ENCODE assay signal across 25 cellular contexts in the genomic region with DNA sequence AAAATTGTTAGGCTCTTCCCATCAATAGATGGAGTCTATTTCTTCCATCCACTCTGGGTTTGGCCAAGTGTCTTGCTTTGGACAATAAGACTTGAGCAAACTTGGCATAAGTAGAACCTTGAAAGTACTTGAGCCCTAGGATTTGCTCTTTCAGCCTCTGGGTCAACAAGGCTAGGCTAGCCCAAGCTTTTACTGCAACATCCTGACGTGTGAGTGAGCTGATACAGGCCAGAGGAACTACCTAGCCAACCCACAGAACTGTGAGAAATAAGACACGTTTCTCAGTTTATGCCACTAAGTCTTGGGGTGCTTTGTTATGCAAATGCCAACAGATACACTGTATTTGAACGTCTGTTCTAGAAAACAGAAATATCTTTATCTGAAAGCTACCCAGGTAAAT.
DNase-seq lines count a peak whose midpoint lies in the region; ATAC-seq, FAIRE-seq and TF ChIP-seq lines count a peak whose summit lies in the region.
"Had no signal": no experiment of that assay in that cellular context is flagged by ENCODE, and none has a peak within 500 bp of the region (broad histone marks: within the 10 kb centered on the region; RNA-seq: fewer than 3 reads in every experiment).

No MANE protein-coding gene starts in this region.

- H4K20me1 ChIP-seq in GM23338 (replicated peaks; ENCODE audit: insufficient read depth), result no peaks in the 10 kb centered on the region
- no peaks in the 10 kb centered on the region for H4K20me1 ChIP-seq in H1 (replicated peaks in 1 of 2; ENCODE audit: control insufficient read depth in 1 of 2, insufficient read depth in 2 of 2, low read length in 2 of 2)
- no peaks in the 10 kb centered on the region for H4K20me1 ChIP-seq in SK-N-SH (ENCODE audit: insufficient read depth)
- H4K20me1 ChIP-seq: BLaER1 treated with 17β-estradiol and CSF1 and Interleukin-3, amounts not matched to agents 10 nM and 100 nM had no signal

- H3K36me3 ChIP-seq in GM23338 (ENCODE audit: insufficient read depth) (no peaks in the 10 kb centered on the region), H1 (ENCODE audit: control insufficient read depth in 2 of 4, insufficient read depth in 4 of 4, low read length in 3 of 4) (peaks cover 0 to 3% (median 0%) of the 10 kb centered on the region in 4 experiments; a peak in 2 of 8 replicates), lower lobe of right lung (peaks cover 11% of the 10 kb centered on the region), SK-N-SH (replicated peaks in 1 of 2; ENCODE audit: control insufficient read depth in 1 of 2, insufficient read depth in 2 of 2, low read length in 1 of 2) (no peaks in the 10 kb centered on the region)
- H3K36me3 ChIP-seq: BLaER1 treated with 17β-estradiol and CSF1 and Interleukin-3, amounts not matched to agents 10 nM and 100 nM had no signal

- intact Hi-C loops in lower lobe of right lung (cut with DNase I), result no loop called here

- no peaks in the 10 kb centered on the region for H3K23me2 ChIP-seq in H1 (ENCODE audit: low read depth, low read length)

- H3K4me3 Mint-ChIP-seq in GM23338, result no peak overlapping the region
- H3K4me3 Mint-ChIP-seq: B cell; CD4-positive, alpha-beta T cell; CD8-positive, alpha-beta T cell had no signal

- CTCF ChIA-PET in H1 (lab: Charles Lee; ENCODE audit: partially characterized antibody) (interaction anchor here (0.5 to 2.0 kb wide), 2 partner anchors 17 to 162 kb away, joined by 4 to 5 read pairs; no protein-coding TSS in a partner anchor), SK-N-SH (lab: Yijun Ruan, JAX) (interaction anchor here (0.6 to 1.4 kb wide), 2 partner anchors 16 to 17 kb away, joined by 3 read pairs; no protein-coding TSS in a partner anchor)

- H4K91ac ChIP-seq in H1 (replicated peaks; ENCODE audit: insufficient read length, low read length), result no peak overlapping the region

- no peak for TF ChIP-seq CTCF in GM23338 (conservative IDR thresholded peaks at IDR 0.05; ENCODE audit: low read depth in 2 of 2)
- TF ChIP-seq CTCF in H1 (IDR thresholded peaks at IDR 0.05; ENCODE audit: control extremely low read depth in 1 of 3, insufficient read depth in 1 of 3, low read depth in 1 of 3, low read length in 3 of 3), result no peak
- TF ChIP-seq CTCF in lower lobe of right lung (IDR thresholded peaks at IDR 0.05), result no peak
- no peak for TF ChIP-seq CTCF in SK-N-SH (IDR thresholded peaks at IDR 0.05)

- no peak for TF ChIP-seq RAD21 in H1 (IDR thresholded peaks at IDR 0.05 in 1 of 2, conservative IDR thresholded peaks at IDR 0.05 in 1 of 2; ENCODE audit: low read depth in 2 of 2, low read length in 2 of 2)
- TF ChIP-seq RAD21 in SK-N-SH (IDR thresholded peaks at IDR 0.05; ENCODE audit: low read length), result no peak

- POLR2A ChIA-PET in H1 (lab: Charles Lee; ENCODE audit: partially characterized antibody), result interaction anchor here (0.6 kb wide), 1 partner anchor 12 kb away, joined by 5 read pairs; no protein-coding TSS in a partner anchor
- POLR2A ChIA-PET in SK-N-SH (lab: Yijun Ruan, JAX), result no interaction called here

- H2BK15ac ChIP-seq in H1 (ENCODE audit: low read length), result no peak overlapping the region

- H3K4me1 ChIP-seq in GM23338 (ENCODE audit: insufficient read depth) (peaks cover 33% of the 10 kb centered on the region), H1 (replicated peaks in 1 of 4; ENCODE audit: control insufficient read depth in 3 of 4, insufficient read depth in 4 of 4, low read length in 3 of 4) (peaks cover 0 to 11% (median under 1%) of the 10 kb centered on the region in 4 experiments; a peak in 4 of 7 replicates), lower lobe of right lung (no peaks in the 10 kb centered on the region), SK-N-SH (ENCODE audit: control insufficient read depth in 1 of 2, insufficient read depth in 2 of 2, low read depth in 1 of 2, low read length in 1 of 2) (no peaks in the 10 kb centered on the region)
- H3K4me1 ChIP-seq: A549; BLaER1 treated with 17β-estradiol and CSF1 and Interleukin-3, amounts not matched to agents 10 nM and 100 nM; Caco-2 had no signal

- H3K9me3 ChIP-seq in H1 (ENCODE audit: insufficient read depth in 2 of 2, low read depth in 1 of 2, low read length in 1 of 2), result no peaks in the 10 kb centered on the region
- no peaks in the 10 kb centered on the region for H3K9me3 ChIP-seq in lower lobe of right lung
- no peaks in the 10 kb centered on the region for H3K9me3 ChIP-seq in SK-N-SH
- H3K9me3 ChIP-seq: A549; BLaER1 treated with 17β-estradiol and CSF1 and Interleukin-3, amounts not matched to agents 10 nM and 100 nM; Caco-2 had no signal

- TF ChIP-seq POLR2A in H1 (IDR thresholded peaks at IDR 0.05; ENCODE audit: control extremely low read depth in 1 of 2, low read depth in 2 of 2, low read length in 2 of 2), result no peak

- H3F3A ChIP-seq in GM23338 (replicated peaks; ENCODE audit: low read depth), result no peaks in the 10 kb centered on the region
- H3F3A ChIP-seq in SK-N-SH (replicated peaks; ENCODE audit: insufficient read depth), result no peaks in the 10 kb centered on the region

- H2BK5ac ChIP-seq in H1 (ENCODE audit: low read depth, low read length), result no peak overlapping the region

- H3K9me2 ChIP-seq in GM23338 (ENCODE audit: insufficient read depth), result peaks cover 3% of the 10 kb centered on the region; the same call in 1 of the 2 replicates
- H3K9me2 ChIP-seq in SK-N-SH, result no peaks in the 10 kb centered on the region

- H3K9me3 Mint-ChIP-seq in GM23338, result no peaks in the 10 kb centered on the region; the same call in 2 of the 3 replicates
- H3K9me3 Mint-ChIP-seq: CD4-positive, alpha-beta T cell; CD8-positive, alpha-beta T cell had no signal

- ATAC-seq in GM23338 (no peak), lower lobe of right lung (peak; percentile 62 to 67), HG02938 (IDR thresholded peaks at IDR 0.05; ENCODE audit: unreplicated experiment) (no peak)
- ATAC-seq: A549; CD8-positive, alpha-beta T cell; GM12878 had no signal

- 67% methylated on average over 3 of the region's 3 CpGs; no CpG with 5 or more reads in 1 of the 2 experiments for WGBS in H1 (ENCODE audit: extremely low coverage in 1 of 2, insufficient coverage in 1 of 2, insufficient read length in 1 of 2, insufficient replicate concordance in 2 of 2, low coverage in 1 of 2, low lambda C conversion rate in 2 of 2, missing lambda C conversion rate in 1 of 2), 2 experiments
- 9% methylated on average over 3 of the region's 3 CpGs for WGBS in SK-N-SH (ENCODE audit: low lambda C conversion rate)

- FAIRE-seq in H1 (lab: Jason Lieb, UNC), result peak; percentile 32
- FAIRE-seq: A549, D721Med, GM12878, GM12892, GM18507 had no signal

- H3K27ac ChIP-seq in GM23338 (ENCODE audit: low read depth), result no peak overlapping the region
- H3K27ac ChIP-seq in H1 (ENCODE audit: low read depth, low read length), result no peak overlapping the region
- no peak overlapping the region for H3K27ac ChIP-seq in lower lobe of right lung
- no peak overlapping the region for H3K27ac ChIP-seq in SK-N-SH (ENCODE audit: low read depth in 2 of 2, low read length in 1 of 2)
- H3K27ac ChIP-seq: 22Rv1; A549; BLaER1 treated with 17β-estradiol and CSF1 and Interleukin-3, amounts not matched to agents 10 nM and 100 nM; C4-2B had no signal

- no peak overlapping the region for H2AK5ac ChIP-seq in H1 (ENCODE audit: low read depth, low read length)

- no peak overlapping the region for H2BK20ac ChIP-seq in H1 (ENCODE audit: low read length)

- H3K79me2 ChIP-seq in GM23338 (replicated peaks; ENCODE audit: insufficient read depth) (no peaks in the 10 kb centered on the region), H1 (ENCODE audit: control insufficient read depth in 1 of 2, insufficient read depth in 2 of 2, low read length in 2 of 2) (no peaks in the 10 kb centered on the region), SK-N-SH (ENCODE audit: insufficient read depth) (no peaks in the 10 kb centered on the region)

- H3K4me1 Mint-ChIP-seq in GM23338, result peaks cover 26% of the 10 kb centered on the region
- H3K4me1 Mint-ChIP-seq: B cell had no signal

- H4K5ac ChIP-seq in H1 (ENCODE audit: insufficient read length, low read depth, low read length), result no peak overlapping the region

- H3K4me3 ChIP-seq in GM23338 (no peak overlapping the region), H1 (ENCODE audit: extremely low read depth in 1 of 4, insufficient read depth in 2 of 4, low read depth in 3 of 4, low read length in 4 of 4) (no peak overlapping the region), lower lobe of right lung (no peak overlapping the region), SK-N-SH (ENCODE audit: low read depth in 2 of 2, low read length in 1 of 2) (no peak overlapping the region)
- H3K4me3 ChIP-seq: A549; BLaER1 treated with 17β-estradiol and CSF1 and Interleukin-3, amounts not matched to agents 10 nM and 100 nM; GM12878 had no signal

- H2BK12ac ChIP-seq in H1 (ENCODE audit: low read depth, low read length), result no peak overlapping the region

- no peak overlapping the region for H4K8ac ChIP-seq in H1 (ENCODE audit: extremely low read depth, insufficient read depth, low read length)

- no peak overlapping the region for H3K56ac ChIP-seq in H1 (replicated peaks; ENCODE audit: insufficient read length, low read depth, low read length)

- H3K23ac ChIP-seq in H1 (ENCODE audit: insufficient read length), result no peak overlapping the region

- H3K18ac ChIP-seq in H1 (ENCODE audit: extremely low read depth, low read length), result no peak overlapping the region

- no peak overlapping the region for H3K4ac ChIP-seq in H1 (replicated peaks; ENCODE audit: insufficient read length, low read depth, low read length)

- no peak overlapping the region for H3K27ac Mint-ChIP-seq in GM23338
- H3K27ac Mint-ChIP-seq: B cell; CD4-positive, alpha-beta T cell; CD8-positive, alpha-beta T cell had no signal

- DNase-seq in GM23338 (ENCODE audit: low spot score), result no peak
- DNase-seq in H1 (ENCODE audit: low read depth in 1 of 2, low spot score in 2 of 2), result no peak
- DNase-seq in lower lobe of right lung, result no peak
- no peak for DNase-seq in DMS153 treated with DMSO at 0.1 percent for 48 hours (lab: John Stamatoyannopoulos, UW; ENCODE audit: unreplicated experiment)
- DNase-seq in SK-N-SH, result no peak
- DNase-seq: AML-193; Caco-2; Calu3; CD4-positive, alpha-beta T cell; CD8-positive, alpha-beta T cell; DMS53; DMS79; DND-41; EL; GDM1 had no signal

- H3K4me2 ChIP-seq in GM23338 (no peak overlapping the region), H1 (ENCODE audit: insufficient read depth in 1 of 2, low read depth in 2 of 2, low read length in 2 of 2) (no peak overlapping the region), SK-N-SH (no peak overlapping the region)
- H3K4me2 ChIP-seq: A549; BLaER1 treated with 17β-estradiol and CSF1 and Interleukin-3, amounts not matched to agents 10 nM and 100 nM had no signal

- H3K14ac ChIP-seq in H1 (ENCODE audit: insufficient read length), result no peak overlapping the region

- TF ChIP-seq EP300 in H1 (IDR thresholded peaks at IDR 0.05; ENCODE audit: borderline replicate concordance in 1 of 2, low read depth in 2 of 2, low read length in 2 of 2) (no peak), SK-N-SH (IDR thresholded peaks at IDR 0.05; ENCODE audit: borderline replicate concordance in 1 of 2, low read depth in 1 of 2, low read length in 1 of 2) (no peak)

- H2BK120ac ChIP-seq in H1 (replicated peaks; ENCODE audit: low read depth, low read length), result no peak overlapping the region

- H3K79me1 ChIP-seq in H1 (ENCODE audit: low read depth, low read length), result no peaks in the 10 kb centered on the region

- H3K27me3 Mint-ChIP-seq in GM23338 (ENCODE audit: insufficient read depth, low read depth, poor library complexity), result peaks cover 5% of the 10 kb centered on the region
- H3K27me3 Mint-ChIP-seq: B cell had no signal

- H2AFZ ChIP-seq in GM23338 (peak overlapping the region; percentile 61), H1 (ENCODE audit: low read length) (no peak overlapping the region), SK-N-SH (ENCODE audit: low read depth) (no peak overlapping the region)

- H3K27me3 ChIP-seq in GM23338 (ENCODE audit: insufficient read depth) (no peaks in the 10 kb centered on the region), H1 (replicated peaks in 1 of 4; ENCODE audit: control insufficient read depth in 3 of 4, extremely low read depth in 1 of 4, insufficient read depth in 3 of 4, low read length in 3 of 4) (no peaks in the 10 kb centered on the region; a peak in 1 of 7 replicates), lower lobe of right lung (ENCODE audit: low read depth) (no peaks in the 10 kb centered on the region), SK-N-SH (ENCODE audit: insufficient read depth) (no peaks in the 10 kb centered on the region)
- H3K27me3 ChIP-seq: BLaER1 treated with 17β-estradiol and CSF1 and Interleukin-3, amounts not matched to agents 10 nM and 100 nM had no signal

- H3K36me3 Mint-ChIP-seq in GM23338 (ENCODE audit: low read depth), result no peaks in the 10 kb centered on the region
- H3K36me3 Mint-ChIP-seq: CD8-positive, alpha-beta T cell had no signal

- H3K9ac ChIP-seq in H1 (replicated peaks in 1 of 4; ENCODE audit: extremely low read depth in 1 of 4, low read depth in 3 of 4, low read length in 3 of 4), result no peak overlapping the region
- H3K9ac ChIP-seq in SK-N-SH, result no peak overlapping the region
- H3K9ac ChIP-seq: BLaER1 treated with 17β-estradiol and CSF1 and Interleukin-3, amounts not matched to agents 10 nM and 100 nM had no signal

Comparison
In these comparisons a context has a peak if more than half of its experiments do, and no peak if none do; other contexts are left out.
1. ATAC-seq: peak in lower lobe of right lung (2 of 2); none in GM23338 (single experiment) and HG02938 (single experiment).